In the genomic region with DNA sequence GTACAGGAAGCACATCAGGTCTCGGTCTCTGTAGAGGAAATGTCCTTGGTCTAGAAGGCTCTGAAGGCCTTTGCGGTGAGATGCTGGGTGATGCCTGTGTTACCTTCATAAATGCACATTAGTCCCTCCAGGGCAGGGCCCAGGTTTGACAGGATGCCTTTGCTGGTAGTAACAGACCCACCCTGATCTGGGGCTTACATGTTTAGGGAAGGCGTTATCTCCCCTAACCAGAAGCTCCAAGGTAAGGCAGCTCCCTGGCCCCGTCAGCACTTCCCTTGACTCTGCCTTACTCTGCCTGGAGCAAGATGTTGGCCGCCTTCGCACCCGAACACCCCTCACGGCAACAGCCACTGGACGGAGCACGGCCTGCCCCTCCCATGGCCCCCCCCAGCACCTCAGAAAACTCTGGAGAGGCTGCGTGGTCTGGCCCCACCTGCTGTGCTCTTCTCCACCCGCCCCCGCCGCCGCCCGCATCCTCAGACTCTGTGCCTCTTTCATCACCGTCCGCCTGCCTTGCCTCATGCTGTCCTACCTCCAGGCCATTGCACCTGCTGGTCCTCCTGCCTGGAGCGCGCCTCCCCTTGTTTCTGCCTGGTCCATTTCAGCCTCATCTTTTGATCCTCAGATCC, we compare ENCODE assay signal across 2 cellular contexts.
TF ChIP-seq lines count a peak whose summit lies in the region.

No MANE protein-coding gene starts in this region.

TF ChIP-seq in HEK293, 187 proteins besides CTCF, POLR2A, EP300 and RAD21:
- TF ChIP-seq KLF1 (tag by site-specific recombination; IDR thresholded peaks at IDR 0.05): peak; percentile 64; the same call in 1 of the 2 replicates
- TF ChIP-seq EGR2 (tag by site-specific recombination; IDR thresholded peaks at IDR 0.05; ENCODE audit: low read depth): peak; percentile 59
- TF ChIP-seq, protein P1, sequence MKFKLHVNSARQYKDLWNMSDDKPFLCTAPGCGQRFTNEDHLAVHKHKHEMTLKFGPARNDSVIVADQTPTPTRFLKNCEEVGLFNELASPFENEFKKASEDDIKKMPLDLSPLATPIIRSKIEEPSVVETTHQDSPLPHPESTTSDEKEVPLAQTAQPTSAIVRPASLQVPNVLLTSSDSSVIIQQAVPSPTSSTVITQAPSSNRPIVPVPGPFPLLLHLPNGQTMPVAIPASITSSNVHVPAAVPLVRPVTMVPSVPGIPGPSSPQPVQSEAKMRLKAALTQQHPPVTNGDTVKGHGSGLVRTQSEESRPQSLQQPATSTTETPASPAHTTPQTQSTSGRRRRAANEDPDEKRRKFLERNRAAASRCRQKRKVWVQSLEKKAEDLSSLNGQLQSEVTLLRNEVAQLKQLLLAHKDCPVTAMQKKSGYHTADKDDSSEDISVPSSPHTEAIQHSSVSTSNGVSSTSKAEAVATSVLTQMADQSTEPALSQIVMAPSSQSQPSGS (tag by site-specific recombination; IDR thresholded peaks at IDR 0.05; ENCODE audit: low read depth): no peak
- TF ChIP-seq IKZF3 (tag by site-specific recombination; IDR thresholded peaks at IDR 0.05): no peak
- no peak for TF ChIP-seq ZNF549 (tag by site-specific recombination; IDR thresholded peaks at IDR 0.05)
- TF ChIP-seq ZNF548 (tag by site-specific recombination; IDR thresholded peaks at IDR 0.05): no peak
- TF ChIP-seq, protein P2, sequence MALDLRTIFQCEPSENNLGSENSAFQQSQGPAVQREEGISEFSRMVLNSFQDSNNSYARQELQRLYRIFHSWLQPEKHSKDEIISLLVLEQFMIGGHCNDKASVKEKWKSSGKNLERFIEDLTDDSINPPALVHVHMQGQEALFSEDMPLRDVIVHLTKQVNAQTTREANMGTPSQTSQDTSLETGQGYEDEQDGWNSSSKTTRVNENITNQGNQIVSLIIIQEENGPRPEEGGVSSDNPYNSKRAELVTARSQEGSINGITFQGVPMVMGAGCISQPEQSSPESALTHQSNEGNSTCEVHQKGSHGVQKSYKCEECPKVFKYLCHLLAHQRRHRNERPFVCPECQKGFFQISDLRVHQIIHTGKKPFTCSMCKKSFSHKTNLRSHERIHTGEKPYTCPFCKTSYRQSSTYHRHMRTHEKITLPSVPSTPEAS (tag by site-specific recombination; IDR thresholded peaks at IDR 0.05): no peak
- TF ChIP-seq ZFHX2 (tag by site-specific recombination; conservative IDR thresholded peaks at IDR 0.05): peak; percentile 80
- TF ChIP-seq ZIC2 (tag by site-specific recombination; IDR thresholded peaks at IDR 0.05): peak; percentile 44; the same call in 1 of the 2 replicates
- TF ChIP-seq ZNF133 (tag by site-specific recombination; IDR thresholded peaks at IDR 0.05): no peak
- no peak for TF ChIP-seq ZNF354C (tag by site-specific recombination; IDR thresholded peaks at IDR 0.05; ENCODE audit: borderline replicate concordance, low read depth)
- TF ChIP-seq, protein P3, sequence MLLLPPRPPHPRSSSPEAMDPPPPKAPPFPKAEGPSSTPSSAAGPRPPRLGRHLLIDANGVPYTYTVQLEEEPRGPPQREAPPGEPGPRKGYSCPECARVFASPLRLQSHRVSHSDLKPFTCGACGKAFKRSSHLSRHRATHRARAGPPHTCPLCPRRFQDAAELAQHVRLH (tag by site-specific recombination; IDR thresholded peaks at IDR 0.05): no peak
- TF ChIP-seq ZNF830 (tag by site-specific recombination; IDR thresholded peaks at IDR 0.05; ENCODE audit: low read depth): no peak
- TF ChIP-seq SCRT2 (tag by site-specific recombination; IDR thresholded peaks at IDR 0.05): no peak
- TF ChIP-seq ZSCAN23 (tag by site-specific recombination; IDR thresholded peaks at IDR 0.05): no peak
- no peak for TF ChIP-seq ZNF514 (tag by site-specific recombination; IDR thresholded peaks at IDR 0.05)
- TF ChIP-seq, protein P4, sequence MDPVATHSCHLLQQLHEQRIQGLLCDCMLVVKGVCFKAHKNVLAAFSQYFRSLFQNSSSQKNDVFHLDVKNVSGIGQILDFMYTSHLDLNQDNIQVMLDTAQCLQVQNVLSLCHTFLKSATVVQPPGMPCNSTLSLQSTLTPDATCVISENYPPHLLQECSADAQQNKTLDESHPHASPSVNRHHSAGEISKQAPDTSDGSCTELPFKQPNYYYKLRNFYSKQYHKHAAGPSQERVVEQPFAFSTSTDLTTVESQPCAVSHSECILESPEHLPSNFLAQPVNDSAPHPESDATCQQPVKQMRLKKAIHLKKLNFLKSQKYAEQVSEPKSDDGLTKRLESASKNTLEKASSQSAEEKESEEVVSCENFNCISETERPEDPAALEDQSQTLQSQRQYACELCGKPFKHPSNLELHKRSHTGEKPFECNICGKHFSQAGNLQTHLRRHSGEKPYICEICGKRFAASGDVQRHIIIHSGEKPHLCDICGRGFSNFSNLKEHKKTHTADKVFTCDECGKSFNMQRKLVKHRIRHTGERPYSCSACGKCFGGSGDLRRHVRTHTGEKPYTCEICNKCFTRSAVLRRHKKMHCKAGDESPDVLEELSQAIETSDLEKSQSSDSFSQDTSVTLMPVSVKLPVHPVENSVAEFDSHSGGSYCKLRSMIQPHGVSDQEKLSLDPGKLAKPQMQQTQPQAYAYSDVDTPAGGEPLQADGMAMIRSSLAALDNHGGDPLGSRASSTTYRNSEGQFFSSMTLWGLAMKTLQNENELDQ (tag by site-specific recombination; IDR thresholded peaks at IDR 0.05; ENCODE audit: low read depth): no peak
- TF ChIP-seq, protein P5, sequence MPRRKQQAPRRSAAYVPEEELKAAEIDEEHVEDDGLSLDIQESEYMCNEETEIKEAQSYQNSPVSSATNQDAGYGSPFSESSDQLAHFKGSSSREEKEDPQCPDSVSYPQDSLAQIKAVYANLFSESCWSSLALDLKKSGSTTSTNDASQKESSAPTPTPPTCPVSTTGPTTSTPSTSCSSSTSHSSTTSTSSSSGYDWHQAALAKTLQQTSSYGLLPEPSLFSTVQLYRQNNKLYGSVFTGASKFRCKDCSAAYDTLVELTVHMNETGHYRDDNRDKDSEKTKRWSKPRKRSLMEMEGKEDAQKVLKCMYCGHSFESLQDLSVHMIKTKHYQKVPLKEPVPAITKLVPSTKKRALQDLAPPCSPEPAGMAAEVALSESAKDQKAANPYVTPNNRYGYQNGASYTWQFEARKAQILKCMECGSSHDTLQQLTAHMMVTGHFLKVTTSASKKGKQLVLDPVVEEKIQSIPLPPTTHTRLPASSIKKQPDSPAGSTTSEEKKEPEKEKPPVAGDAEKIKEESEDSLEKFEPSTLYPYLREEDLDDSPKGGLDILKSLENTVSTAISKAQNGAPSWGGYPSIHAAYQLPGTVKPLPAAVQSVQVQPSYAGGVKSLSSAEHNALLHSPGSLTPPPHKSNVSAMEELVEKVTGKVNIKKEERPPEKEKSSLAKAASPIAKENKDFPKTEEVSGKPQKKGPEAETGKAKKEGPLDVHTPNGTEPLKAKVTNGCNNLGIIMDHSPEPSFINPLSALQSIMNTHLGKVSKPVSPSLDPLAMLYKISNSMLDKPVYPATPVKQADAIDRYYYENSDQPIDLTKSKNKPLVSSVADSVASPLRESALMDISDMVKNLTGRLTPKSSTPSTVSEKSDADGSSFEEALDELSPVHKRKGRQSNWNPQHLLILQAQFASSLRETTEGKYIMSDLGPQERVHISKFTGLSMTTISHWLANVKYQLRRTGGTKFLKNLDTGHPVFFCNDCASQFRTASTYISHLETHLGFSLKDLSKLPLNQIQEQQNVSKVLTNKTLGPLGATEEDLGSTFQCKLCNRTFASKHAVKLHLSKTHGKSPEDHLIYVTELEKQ (tag by site-specific recombination; IDR thresholded peaks at IDR 0.05; ENCODE audit: borderline replicate concordance): no peak
- TF ChIP-seq ZNF214 (tag by site-specific recombination; IDR thresholded peaks at IDR 0.05; ENCODE audit: borderline replicate concordance): no peak
- no peak for TF ChIP-seq GFI1B (tag by site-specific recombination; IDR thresholded peaks at IDR 0.05)

TF ChIP-seq in HepG2, 621 proteins besides CTCF, POLR2A, EP300 and RAD21:
- TF ChIP-seq ZNF850 (CRISPR knock-in tag; conservative IDR thresholded peaks at IDR 0.05) (no peak), ZNF557 (CRISPR knock-in tag; IDR thresholded peaks at IDR 0.05) (no peak), TAF15 (IDR thresholded peaks at IDR 0.05; ENCODE audit: low read depth, low read length, poor library complexity, severe bottlenecking) (no peak), ZSCAN20 (CRISPR knock-in tag; IDR thresholded peaks at IDR 0.05; ENCODE audit: borderline replicate concordance) (no peak), POLR2AphosphoS2 (IDR thresholded peaks at IDR 0.05; ENCODE audit: low read depth, low read length) (no peak), ZNF251 (CRISPR knock-in tag; IDR thresholded peaks at IDR 0.05) (no peak), HNRNPH1 (optimal IDR thresholded peaks at IDR 0.05; ENCODE audit: low read depth, low read length) (no peak), RARA (CRISPR knock-in tag; IDR thresholded peaks at IDR 0.05) (no peak), NCOR1 (IDR thresholded peaks at IDR 0.05; ENCODE audit: borderline replicate concordance, low read length) (no peak), ZNF484 (CRISPR knock-in tag; IDR thresholded peaks at IDR 0.05; ENCODE audit: borderline replicate concordance, low read depth) (no peak), GATAD2A (CRISPR knock-in tag; IDR thresholded peaks at IDR 0.05) (no peak), ZNF652 (CRISPR knock-in tag; IDR thresholded peaks at IDR 0.05; ENCODE audit: borderline replicate concordance, low read depth) (no peak), ARID2 (CRISPR knock-in tag; IDR thresholded peaks at IDR 0.05; ENCODE audit: borderline replicate concordance) (no peak)
- TF ChIP-seq, protein P6, sequence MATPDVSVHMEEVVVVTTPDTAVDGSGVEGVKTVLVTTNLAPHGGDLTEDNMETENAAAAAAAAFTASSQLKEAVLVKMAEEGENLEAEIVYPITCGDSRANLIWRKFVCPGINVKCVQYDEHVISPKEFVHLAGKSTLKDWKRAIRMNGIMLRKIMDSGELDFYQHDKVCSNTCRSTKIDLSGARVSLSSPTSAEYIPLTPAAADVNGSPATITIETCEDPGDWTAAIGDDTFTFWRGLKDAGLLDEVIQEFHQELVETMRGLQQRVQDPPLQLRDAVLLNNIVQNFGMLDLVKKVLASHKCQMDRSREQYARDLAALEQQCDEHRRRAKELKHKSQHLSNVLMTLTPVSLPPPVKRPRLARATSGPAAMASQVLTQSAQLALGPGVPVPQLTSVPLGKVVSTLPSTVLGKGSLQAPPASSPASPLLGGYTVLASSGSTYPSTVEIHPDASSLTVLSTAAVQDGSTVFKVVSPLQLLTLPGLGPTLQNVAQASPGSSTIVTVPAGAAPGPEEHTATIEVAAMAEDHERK (CRISPR knock-in tag; IDR thresholded peaks at IDR 0.05; ENCODE audit: low read depth): no peak
- TF ChIP-seq, protein P7, sequence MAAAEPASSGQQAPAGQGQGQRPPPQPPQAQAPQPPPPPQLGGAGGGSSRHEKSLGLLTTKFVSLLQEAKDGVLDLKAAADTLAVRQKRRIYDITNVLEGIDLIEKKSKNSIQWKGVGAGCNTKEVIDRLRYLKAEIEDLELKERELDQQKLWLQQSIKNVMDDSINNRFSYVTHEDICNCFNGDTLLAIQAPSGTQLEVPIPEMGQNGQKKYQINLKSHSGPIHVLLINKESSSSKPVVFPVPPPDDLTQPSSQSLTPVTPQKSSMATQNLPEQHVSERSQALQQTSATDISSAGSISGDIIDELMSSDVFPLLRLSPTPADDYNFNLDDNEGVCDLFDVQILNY (CRISPR knock-in tag; conservative IDR thresholded peaks at IDR 0.05): no peak
